ENCODE assay signal across 11 cellular contexts in the genomic region with DNA sequence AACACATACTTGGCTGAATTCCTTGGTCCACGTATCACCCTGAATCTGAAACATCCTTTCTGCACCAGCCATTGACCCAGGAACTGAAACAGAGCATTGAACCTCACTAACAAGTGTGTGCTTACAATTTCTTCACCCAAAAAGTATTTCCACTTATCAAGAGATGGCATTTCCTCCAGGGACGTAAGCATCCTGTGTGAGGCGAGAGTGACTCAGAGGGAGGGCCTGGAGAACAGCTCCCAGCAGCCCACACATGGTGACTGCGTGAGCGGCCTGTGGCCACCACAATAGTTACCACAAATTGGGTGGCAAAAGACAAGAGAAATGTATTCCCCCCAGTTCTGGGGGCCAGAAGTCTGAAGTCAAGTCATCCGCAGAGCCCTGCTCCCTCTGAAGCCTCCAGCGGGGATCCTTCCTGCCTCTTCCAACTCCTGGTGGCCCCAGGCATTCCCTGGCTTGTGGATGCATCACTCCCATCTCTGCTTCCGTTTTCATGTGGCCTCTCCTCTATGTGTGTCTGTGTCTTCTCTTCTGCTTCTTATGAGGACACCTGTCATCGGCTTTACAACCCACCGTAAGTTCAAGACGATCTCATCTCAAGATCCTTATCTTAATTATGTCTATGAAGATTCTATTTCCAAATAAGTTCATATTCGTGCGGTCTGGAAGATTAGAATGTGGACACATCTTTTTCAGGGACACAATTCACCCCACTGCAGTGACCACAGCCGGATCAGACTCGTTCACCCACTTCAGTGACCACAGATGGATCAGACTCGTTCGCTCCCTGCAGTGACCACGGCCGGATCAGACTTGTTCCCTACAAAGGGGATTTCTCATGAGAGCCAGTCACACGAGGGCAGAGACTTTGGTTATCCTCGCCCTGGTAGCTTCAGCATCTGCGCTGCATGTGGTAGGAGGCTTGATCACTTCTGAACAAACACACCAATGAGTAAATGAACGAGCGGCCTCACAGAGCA.
A peak's percentile ranks its signal among the peaks of the same experiment; 100 is the strongest.
DNase-seq lines count a peak whose midpoint lies in the region; FAIRE-seq and TF ChIP-seq lines count a peak whose summit lies in the region.
"Had no signal": no experiment of that assay in that cellular context is flagged by ENCODE, and none has a peak within 500 bp of the region (broad histone marks: within the 10 kb centered on the region; RNA-seq: fewer than 3 reads in every experiment).

No MANE protein-coding gene starts in this region.

- H3K4me3 ChIP-seq in SK-N-SH (ENCODE audit: low read depth in 2 of 2, low read length in 1 of 2) (no peak overlapping the region), kidney (ENCODE audit: low read length in 2 of 2) (no peak overlapping the region)

- no peak overlapping the region for H3K9ac ChIP-seq in SK-N-SH
- H3K9ac ChIP-seq in kidney (ENCODE audit: low read length in 2 of 2): no peak overlapping the region

- peak overlapping the region in 1 of 2 experiments; percentile 66; a peak in 2 of 4 replicates for H3K27ac ChIP-seq in SK-N-SH (ENCODE audit: low read depth in 2 of 2, low read length in 1 of 2)
- H3K27ac ChIP-seq in kidney (ENCODE audit: low read depth in 2 of 2, low read length in 2 of 2): no peak overlapping the region

- peak overlapping the region; percentile 44 for H2AFZ ChIP-seq in SK-N-SH (ENCODE audit: low read depth)

- peak in 1 of 2 experiments; percentile 77; a peak in 2 of 4 replicates for TF ChIP-seq EP300 in SK-N-SH (IDR thresholded peaks at IDR 0.05; ENCODE audit: borderline replicate concordance in 1 of 2, low read depth in 1 of 2, low read length in 1 of 2)

- CTCF ChIA-PET in SK-N-SH (lab: Yijun Ruan, JAX): no interaction called here

- no peak overlapping the region for H3K4me2 ChIP-seq in SK-N-SH

- H3K79me2 ChIP-seq in SK-N-SH (ENCODE audit: insufficient read depth): no peaks in the 10 kb centered on the region

- no peaks in the 10 kb centered on the region for H3K9me3 ChIP-seq in SK-N-SH
- H3K9me3 ChIP-seq in kidney (ENCODE audit: control insufficient read depth in 1 of 2, low read length in 2 of 2): no peaks in the 10 kb centered on the region

- H3K36me3 ChIP-seq in SK-N-SH (replicated peaks in 1 of 2; ENCODE audit: control insufficient read depth in 1 of 2, insufficient read depth in 2 of 2, low read length in 1 of 2): no peaks in the 10 kb centered on the region
- no peaks in the 10 kb centered on the region for H3K36me3 ChIP-seq in kidney (ENCODE audit: control insufficient read depth in 1 of 2, insufficient read depth in 2 of 2, low read length in 2 of 2)

- TF ChIP-seq CTCF in SK-N-SH (IDR thresholded peaks at IDR 0.05): no peak
- no peak for TF ChIP-seq CTCF in kidney (IDR thresholded peaks at IDR 0.05; ENCODE audit: borderline replicate concordance, extremely low read depth, insufficient read depth)
- no peak for TF ChIP-seq CTCF in GM10266 (IDR thresholded peaks at IDR 0.05; ENCODE audit: control insufficient read depth, insufficient read depth, low read depth, missing control alignments)

- H3F3A ChIP-seq in SK-N-SH (replicated peaks; ENCODE audit: insufficient read depth): peaks cover 10% of the 10 kb centered on the region

- POLR2A ChIA-PET in SK-N-SH (lab: Yijun Ruan, JAX): no interaction called here

- no peak for FAIRE-seq in kidney (lab: Jason Lieb, UNC)

- H4K20me1 ChIP-seq in SK-N-SH (ENCODE audit: insufficient read depth): no peaks in the 10 kb centered on the region

- intact Hi-C loops in kidney (cut with DNase I): no loop called here

- no peaks in the 10 kb centered on the region for H3K27me3 ChIP-seq in SK-N-SH (ENCODE audit: insufficient read depth)

- TF ChIP-seq RAD21 in SK-N-SH (IDR thresholded peaks at IDR 0.05; ENCODE audit: low read length): no peak

- H3K4me1 ChIP-seq in SK-N-SH (ENCODE audit: control insufficient read depth in 1 of 2, insufficient read depth in 2 of 2, low read depth in 1 of 2, low read length in 1 of 2) (peaks cover 0 to 16% of the 10 kb centered on the region in 2 experiments; a peak in 2 of 4 replicates), kidney (ENCODE audit: control insufficient read depth in 1 of 2, insufficient read depth in 1 of 2, low read depth in 1 of 2, low read length in 2 of 2) (no peaks in the 10 kb centered on the region)

- WGBS in SK-N-SH (ENCODE audit: low lambda C conversion rate): 59% methylated on average over 23 of the region's 24 CpGs

- peak; percentile 15 for DNase-seq in stimulated activated CD4-positive, alpha-beta T cell treated with anti-CD3 and anti-CD28 coated beads, Interleukin-1b, Interleukin-23, amount 100 ng/mL, for 48 hours
- DNase-seq in stimulated activated CD4-positive, alpha-beta T cell treated with anti-CD3 and anti-CD28 coated beads, Interleukin-4, amount 100 ng/mL, for 4 hours: no peak
- no peak for DNase-seq in SK-N-SH
- DNase-seq in fibroblast of peridontal ligament (ENCODE audit: extremely low read depth): peak; percentile 89
- no peak for DNase-seq in kidney
- no peak for DNase-seq in GM10266 (ENCODE audit: extremely low spot score)
- DNase-seq in NCI-H526 (lab: John Stamatoyannopoulos, UW): no peak
- DNase-seq in activated effector memory CD4-positive, alpha-beta T cell treated with Interleukin-2 at 50 U/mL for 16 hours: no peak
- DNase-seq: cerebellar nuclear complex, NCI-H1436 treated with DMSO at 0.1 percent for 48 hours, SHP77 treated with DMSO at 0.1 percent for 48 hours had no signal

- no peaks in the 10 kb centered on the region for H3K9me2 ChIP-seq in SK-N-SH

TF ChIP-seq in SK-N-SH, 30 proteins besides CTCF, POLR2A, EP300 and RAD21 (continues in another document):
- TF ChIP-seq RXRA (IDR thresholded peaks at IDR 0.05; ENCODE audit: borderline replicate concordance, low read depth) (no peak), RCOR1 (IDR thresholded peaks at IDR 0.05; ENCODE audit: low read length) (no peak), NFIC (IDR thresholded peaks at IDR 0.05; ENCODE audit: borderline replicate concordance) (peak; percentile 60; the same call in 1 of the 2 replicates), TEAD4 (IDR thresholded peaks at IDR 0.05; ENCODE audit: borderline replicate concordance, insufficient read depth) (peak; percentile 65; the same call in 1 of the 2 replicates), MEF2A (IDR thresholded peaks at IDR 0.05; ENCODE audit: borderline replicate concordance, low read depth) (no peak), JUND (IDR thresholded peaks at IDR 0.05) (peak; percentile 86), NRF1 (IDR thresholded peaks at IDR 0.05; ENCODE audit: low read depth, low read length) (no peak), TAF1 (IDR thresholded peaks at IDR 0.05; ENCODE audit: borderline replicate concordance, low read depth, low read length) (no peak), SMC3 (IDR thresholded peaks at IDR 0.05; ENCODE audit: low read depth, low read length) (no peak), EZH2phosphoT487 (IDR thresholded peaks at IDR 0.05; ENCODE audit: borderline replicate concordance, low read depth) (no peak), IRF3 (IDR thresholded peaks at IDR 0.05; ENCODE audit: low read depth, low read length) (no peak), USF1 (IDR thresholded peaks at IDR 0.05; ENCODE audit: borderline replicate concordance, low read depth) (no peak), RFX5 (IDR thresholded peaks at IDR 0.05; ENCODE audit: low read length) (no peak), ZBTB33 (IDR thresholded peaks at IDR 0.05; ENCODE audit: borderline replicate concordance, low read depth) (0 out of 2 replicates have a peak, but pooled peaks have one; percentile 12), FOXM1 (IDR thresholded peaks at IDR 0.05; ENCODE audit: low read depth) (no peak), FOXJ3 (CRISPR knock-in tag; IDR thresholded peaks at IDR 0.05) (no peak), POLR2AphosphoS5 (IDR thresholded peaks at IDR 0.05; ENCODE audit: low read depth, low read length) (peak; percentile 52; the same call in 1 of the 2 replicates), MXI1 (IDR thresholded peaks at IDR 0.05; ENCODE audit: low read depth, low read length) (no peak), CHD2 (IDR thresholded peaks at IDR 0.05; ENCODE audit: low read length, partially characterized antibody) (no peak), GABPA (IDR thresholded peaks at IDR 0.05; ENCODE audit: low read depth) (peak; percentile 66)
- TF ChIP-seq, protein P1, sequence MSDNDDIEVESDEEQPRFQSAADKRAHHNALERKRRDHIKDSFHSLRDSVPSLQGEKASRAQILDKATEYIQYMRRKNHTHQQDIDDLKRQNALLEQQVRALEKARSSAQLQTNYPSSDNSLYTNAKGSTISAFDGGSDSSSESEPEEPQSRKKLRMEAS (IDR thresholded peaks at IDR 0.05; ENCODE audit: low read depth): peak; percentile 94

Comparison
In these comparisons a context has a peak if more than half of its experiments do, and no peak if none do; other contexts are left out.
1. DNase-seq: peak in stimulated activated CD4-positive, alpha-beta T cell treated with anti-CD3 and anti-CD28 coated beads, Interleukin-1b, Interleukin-23, amount 100 ng/mL, for 48 hours (single experiment) and fibroblast of peridontal ligament (single experiment); none in stimulated activated CD4-positive, alpha-beta T cell treated with anti-CD3 and anti-CD28 coated beads, Interleukin-4, amount 100 ng/mL, for 4 hours (0 of 2), SK-N-SH (single experiment), kidney (single experiment), GM10266 (single experiment), NCI-H526 (0 of 2) and activated effector memory CD4-positive, alpha-beta T cell treated with Interleukin-2 at 50 U/mL for 16 hours (single experiment).